In genomic region chr5:157196045-157196444, GRCh38 we compare ENCODE assay signal across 1 cellular context.
TF ChIP-seq lines count a peak whose summit lies in the region.

No MANE protein-coding gene starts in this region.

TF ChIP-seq in HepG2, 621 proteins besides CTCF, POLR2A, EP300 and RAD21:
- TF ChIP-seq RXRB (CRISPR knock-in tag; IDR thresholded peaks at IDR 0.05; ENCODE audit: borderline replicate concordance) = no peak
- no peak for TF ChIP-seq PCBP2 (optimal IDR thresholded peaks at IDR 0.05; ENCODE audit: low read depth, low read length, poor library complexity, severe bottlenecking)
- TF ChIP-seq RXRA (CRISPR knock-in tag; IDR thresholded peaks at IDR 0.05) = no peak
- peak; percentile 38; the same call in 1 of the 2 replicates for TF ChIP-seq MAFF (IDR thresholded peaks at IDR 0.05; ENCODE audit: low read depth, low read length)
- TF ChIP-seq MAFK (conservative IDR thresholded peaks at IDR 0.05 in 1 of 2, IDR thresholded peaks at IDR 0.05 in 1 of 2; ENCODE audit: low read length in 2 of 2) = peak; percentile 30 to 49; a peak in 2 of 4 replicates
- TF ChIP-seq ZNF800 (CRISPR knock-in tag; IDR thresholded peaks at IDR 0.05) = no peak
- no peak for TF ChIP-seq KDM2A (CRISPR knock-in tag; IDR thresholded peaks at IDR 0.05; ENCODE audit: borderline replicate concordance, low read depth)
- no peak for TF ChIP-seq ZNF333 (CRISPR knock-in tag; IDR thresholded peaks at IDR 0.05; ENCODE audit: borderline replicate concordance)
